26 cellular contexts compared by ENCODE assay signal in genomic region chr5:118314936-118315335, GRCh38.
"Had no signal": no experiment of that assay in that cellular context is flagged by ENCODE, and none has a peak within 500 bp of the region (broad histone marks: within the 10 kb centered on the region; RNA-seq: fewer than 3 reads in every experiment).

No MANE protein-coding gene starts in this region.

- H3K9me3 Mint-ChIP-seq: memory B cell, neural progenitor cell had no signal

- DNase-seq: dorsolateral prefrontal cortex; effector CD4-positive, alpha-beta T cell; gastrocnemius medialis; head of caudate nucleus; kidney; mucosa of descending colon; naive B cell; stimulated activated CD4-positive, alpha-beta T cell treated with anti-CD3 and anti-CD28 coated beads, Interleukin-2, amount 100 ng/mL, for 24 hours; stimulated activated CD4-positive, alpha-beta T cell treated with anti-CD3 and anti-CD28 coated beads, Interleukin-4, amount 100 ng/mL, for 24 hours; stimulated activated naive CD4-positive, alpha-beta T cell treated with Interleukin-2 at 50 U/mL for 16 hours; stomach; thyroid gland; trophoblast cell had no signal

- FAIRE-seq: colon, kidney had no signal

- H3K27ac Mint-ChIP-seq: memory B cell; natural killer cell treated with Interleukin-12 subunit alpha and Interleukin-12 subunit beta and Interleukin-15 and Interleukin-18, amount 100 ng/mL, for 72 hours; neural progenitor cell; progenitor cell of endocrine pancreas; stimulated activated effector memory CD8-positive, alpha-beta T cell treated with anti-CD3 and anti-CD28 coated beads, Interleukin-12 subunit alpha, Interleukin-12 subunit beta, amount 100 ng/mL, for 72 hours had no signal

- H3K4me3 ChIP-seq: dorsolateral prefrontal cortex, gastrocnemius medialis, lung, mucosa of descending colon, neural progenitor cell, right atrium auricular region, smooth muscle cell, stomach, thyroid gland, vagina had no signal

- H3K4me1 Mint-ChIP-seq: memory B cell; naive B cell; stimulated activated effector memory CD8-positive, alpha-beta T cell treated with anti-CD3 and anti-CD28 coated beads, Interleukin-12 subunit alpha, Interleukin-12 subunit beta, amount 100 ng/mL, for 72 hours had no signal

- ATAC-seq: esophagus mucosa; gastrocnemius medialis; left lobe of liver; mucosa of descending colon; natural killer cell treated with Interleukin-12 subunit alpha and Interleukin-12 subunit beta and Interleukin-15 and Interleukin-18, amount 100 ng/mL, for 72 hours; sciatic nerve; stimulated activated effector memory CD8-positive, alpha-beta T cell treated with anti-CD3 and anti-CD28 coated beads, Interleukin-12 subunit alpha, Interleukin-12 subunit beta, amount 100 ng/mL, for 72 hours had no signal

- H3K36me3 Mint-ChIP-seq: memory B cell; naive B cell; natural killer cell treated with Interleukin-12 subunit alpha and Interleukin-12 subunit beta and Interleukin-15 and Interleukin-18, amount 100 ng/mL, for 72 hours; neural progenitor cell; stimulated activated effector memory CD8-positive, alpha-beta T cell treated with anti-CD3 and anti-CD28 coated beads, Interleukin-12 subunit alpha, Interleukin-12 subunit beta, amount 100 ng/mL, for 72 hours had no signal

- H3K27me3 Mint-ChIP-seq: memory B cell; natural killer cell treated with Interleukin-12 subunit alpha and Interleukin-12 subunit beta and Interleukin-15 and Interleukin-18, amount 100 ng/mL, for 72 hours; progenitor cell of endocrine pancreas had no signal

- H3K4me3 Mint-ChIP-seq: memory B cell; naive B cell; natural killer cell treated with Interleukin-12 subunit alpha and Interleukin-12 subunit beta and Interleukin-15 and Interleukin-18, amount 100 ng/mL, for 72 hours; neural progenitor cell; stimulated activated effector memory CD8-positive, alpha-beta T cell treated with anti-CD3 and anti-CD28 coated beads, Interleukin-12 subunit alpha, Interleukin-12 subunit beta, amount 100 ng/mL, for 72 hours had no signal
